8 cellular contexts compared by ENCODE assay signal in the genomic region with DNA sequence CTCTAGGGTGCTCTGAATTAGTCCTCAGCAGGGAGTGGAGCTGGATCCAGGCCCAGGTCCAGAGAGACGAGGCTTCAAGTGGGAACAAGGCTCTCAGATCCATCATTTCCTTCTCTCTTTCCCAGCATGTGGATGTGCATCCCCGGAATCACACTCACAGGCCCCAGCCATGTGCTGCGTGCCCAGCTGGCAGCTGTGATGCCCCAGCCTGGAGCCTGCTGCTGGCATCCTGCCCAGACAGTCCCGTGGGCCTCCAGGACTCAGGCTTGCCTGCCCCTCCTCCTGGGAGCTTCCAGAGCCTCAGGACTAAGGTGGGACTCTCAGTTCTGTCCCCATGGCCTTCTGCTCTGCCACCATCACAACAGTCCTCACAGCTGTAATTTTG. TPM values are rescaled to one million over a fixed set of nuclear protein-coding genes. Genes with fewer than 3 reads are reported as not detected.
DNase-seq lines count a peak whose midpoint lies in the region; ATAC-seq and TF ChIP-seq lines count a peak whose summit lies in the region.
"Had no signal": no experiment of that assay in that cellular context is flagged by ENCODE, and none has a peak within 500 bp of the region (broad histone marks: within the 10 kb centered on the region; RNA-seq: fewer than 3 reads in every experiment).

No MANE protein-coding gene starts in this region.

- intact Hi-C loops in tibial artery (cut with DNase I; ENCODE audit: low total_unique reads): no loop called here

- POLR2A ChIA-PET in SK-N-SH (lab: Yijun Ruan, JAX): no interaction called here
- POLR2A ChIA-PET in activated CD4-positive, alpha-beta T cell treated with anti-CD3 and anti-CD28 coated beads, Interleukin-2, amount 10 ng/mL, durations not matched to agents 7 days and 5 days (lab: Charles Lee): no interaction called here

- H3F3A ChIP-seq in SK-N-SH (replicated peaks; ENCODE audit: insufficient read depth): no peaks in the 10 kb centered on the region

- DNase-seq in NCI-H1092 (lab: John Stamatoyannopoulos, UW) (peak; percentile 88), SK-N-SH (peak; percentile 73), hepatocyte (ENCODE audit: low spot score) (peak; percentile 49), tibial artery (peak; percentile 46 to 89)
- no peak for DNase-seq in activated CD4-positive, alpha-beta T cell treated with anti-CD3 and anti-CD28 coated beads, Interleukin-2, amount 10 ng/mL, durations not matched to agents 7 days and 5 days
- DNase-seq: stimulated activated naive CD8-positive, alpha-beta T cell treated with anti-CD3 and anti-CD28 coated beads, Interleukin-15, amount 100 ng/mL, for 72 hours had no signal

- H3K4me3 Mint-ChIP-seq in activated CD4-positive, alpha-beta T cell treated with anti-CD3 and anti-CD28 coated beads, Interleukin-2, amount 10 ng/mL, durations not matched to agents 7 days and 5 days: no peak overlapping the region
- H3K4me3 Mint-ChIP-seq: stimulated activated naive CD8-positive, alpha-beta T cell treated with anti-CD3 and anti-CD28 coated beads, Interleukin-15, amount 100 ng/mL, for 72 hours had no signal

- no peaks in the 10 kb centered on the region for H3K4me1 Mint-ChIP-seq in activated CD4-positive, alpha-beta T cell treated with anti-CD3 and anti-CD28 coated beads, Interleukin-2, amount 10 ng/mL, durations not matched to agents 7 days and 5 days
- H3K4me1 Mint-ChIP-seq: stimulated activated naive CD8-positive, alpha-beta T cell treated with anti-CD3 and anti-CD28 coated beads, Interleukin-15, amount 100 ng/mL, for 72 hours had no signal

- no peak overlapping the region for H2AFZ ChIP-seq in SK-N-SH (ENCODE audit: low read depth)
- H2AFZ ChIP-seq in hepatocyte: no peak overlapping the region

- H4K20me1 ChIP-seq in SK-N-SH (ENCODE audit: insufficient read depth) (no peaks in the 10 kb centered on the region), hepatocyte (ENCODE audit: insufficient read depth, poor library complexity, severe bottlenecking) (no peaks in the 10 kb centered on the region)

- no peaks in the 10 kb centered on the region for H3K9me2 ChIP-seq in SK-N-SH
- no peaks in the 10 kb centered on the region for H3K9me2 ChIP-seq in hepatocyte (replicated peaks; ENCODE audit: insufficient read depth)

- no peak for TF ChIP-seq RAD21 in SK-N-SH (IDR thresholded peaks at IDR 0.05; ENCODE audit: low read length)

- no peaks in the 10 kb centered on the region for H3K36me3 ChIP-seq in SK-N-SH (replicated peaks in 1 of 2; ENCODE audit: control insufficient read depth in 1 of 2, insufficient read depth in 2 of 2, low read length in 1 of 2)
- no peaks in the 10 kb centered on the region for H3K36me3 ChIP-seq in hepatocyte (replicated peaks; ENCODE audit: insufficient read depth, low read depth)
- no peaks in the 10 kb centered on the region for H3K36me3 ChIP-seq in tibial artery

- H3K9me3 Mint-ChIP-seq in activated CD4-positive, alpha-beta T cell treated with anti-CD3 and anti-CD28 coated beads, Interleukin-2, amount 10 ng/mL, durations not matched to agents 7 days and 5 days: no peaks in the 10 kb centered on the region
- H3K9me3 Mint-ChIP-seq: stimulated activated naive CD8-positive, alpha-beta T cell treated with anti-CD3 and anti-CD28 coated beads, Interleukin-15, amount 100 ng/mL, for 72 hours had no signal

- H3K4me1 ChIP-seq in SK-N-SH (ENCODE audit: control insufficient read depth in 1 of 2, insufficient read depth in 2 of 2, low read depth in 1 of 2, low read length in 1 of 2) (peaks cover 0 to 7% of the 10 kb centered on the region in 2 experiments; a peak in 1 of 4 replicates), hepatocyte (ENCODE audit: insufficient read depth) (peaks cover 3% of the 10 kb centered on the region), tibial artery (peaks cover 0 to 17% (median 7%) of the 10 kb centered on the region in 4 donors)

- ATAC-seq in HG03045 (IDR thresholded peaks at IDR 0.05; ENCODE audit: unreplicated experiment) (no peak), GM21529 (IDR thresholded peaks at IDR 0.05; ENCODE audit: unreplicated experiment) (no peak)

- 8% methylated on average over 2 of the region's 4 CpGs for WGBS in SK-N-SH (ENCODE audit: low lambda C conversion rate)
- WGBS in hepatocyte (ENCODE audit: low lambda C conversion rate, missing lambda C conversion rate): 69% methylated on average over 4 of the region's 4 CpGs

- H3K9ac ChIP-seq in SK-N-SH: no peak overlapping the region

- H3K4me3 ChIP-seq in SK-N-SH (ENCODE audit: low read depth in 2 of 2, low read length in 1 of 2): no peak overlapping the region
- H3K4me3 ChIP-seq in hepatocyte: no peak overlapping the region
- no peak overlapping the region for H3K4me3 ChIP-seq in tibial artery

- H3K27me3 Mint-ChIP-seq in activated CD4-positive, alpha-beta T cell treated with anti-CD3 and anti-CD28 coated beads, Interleukin-2, amount 10 ng/mL, durations not matched to agents 7 days and 5 days: no peaks in the 10 kb centered on the region

- no peaks in the 10 kb centered on the region for H3K9me3 ChIP-seq in SK-N-SH
- H3K9me3 ChIP-seq in hepatocyte (ENCODE audit: low read depth): no peaks in the 10 kb centered on the region
- no peaks in the 10 kb centered on the region for H3K9me3 ChIP-seq in tibial artery

- no peaks in the 10 kb centered on the region for H3K36me3 Mint-ChIP-seq in activated CD4-positive, alpha-beta T cell treated with anti-CD3 and anti-CD28 coated beads, Interleukin-2, amount 10 ng/mL, durations not matched to agents 7 days and 5 days (ENCODE audit: low read depth)

- H3K27ac ChIP-seq in SK-N-SH (ENCODE audit: low read depth in 2 of 2, low read length in 1 of 2) (no peak overlapping the region), hepatocyte (no peak overlapping the region), tibial artery (peak overlapping the region in 1 of 2 donors; percentile 8)

- peaks cover 45% of the 10 kb centered on the region; the same call in 1 of the 2 replicates for H3K27me3 ChIP-seq in SK-N-SH (ENCODE audit: insufficient read depth)
- H3K27me3 ChIP-seq in hepatocyte: no peaks in the 10 kb centered on the region
- peaks cover 0 to 15% of the 10 kb centered on the region in 2 donors for H3K27me3 ChIP-seq in tibial artery

- CTCF ChIA-PET in SK-N-SH (lab: Yijun Ruan, JAX): interaction anchor here (0.8 to 3.5 kb wide), 14 partner anchors 11 to 493 kb away, joined by 3 to 14 read pairs (median 3); partner anchors contain the start of gene KRT75
- CTCF ChIA-PET in activated CD4-positive, alpha-beta T cell treated with anti-CD3 and anti-CD28 coated beads, Interleukin-2, amount 10 ng/mL, durations not matched to agents 7 days and 5 days (lab: Charles Lee): interaction anchor here (0.7 to 1.1 kb wide), 2 partner anchors 19 to 168 kb away, joined by 3 to 4 read pairs; no protein-coding TSS in a partner anchor

- TF ChIP-seq CTCF in SK-N-SH (IDR thresholded peaks at IDR 0.05) (no peak), hepatocyte (IDR thresholded peaks at IDR 0.05; ENCODE audit: poor library complexity) (no peak), tibial artery (IDR thresholded peaks at IDR 0.05) (no peak)

- no peak for TF ChIP-seq EP300 in SK-N-SH (IDR thresholded peaks at IDR 0.05; ENCODE audit: borderline replicate concordance in 1 of 2, low read depth in 1 of 2, low read length in 1 of 2)

- H3K79me2 ChIP-seq in SK-N-SH (ENCODE audit: insufficient read depth): no peaks in the 10 kb centered on the region
- no peaks in the 10 kb centered on the region for H3K79me2 ChIP-seq in hepatocyte

- no peak overlapping the region for H3K27ac Mint-ChIP-seq in activated CD4-positive, alpha-beta T cell treated with anti-CD3 and anti-CD28 coated beads, Interleukin-2, amount 10 ng/mL, durations not matched to agents 7 days and 5 days

- H3K4me2 ChIP-seq in SK-N-SH (no peak overlapping the region), hepatocyte (no peak overlapping the region)

TF ChIP-seq in SK-N-SH, 30 proteins besides CTCF, POLR2A, EP300 and RAD21:
- TF ChIP-seq, protein P1, sequence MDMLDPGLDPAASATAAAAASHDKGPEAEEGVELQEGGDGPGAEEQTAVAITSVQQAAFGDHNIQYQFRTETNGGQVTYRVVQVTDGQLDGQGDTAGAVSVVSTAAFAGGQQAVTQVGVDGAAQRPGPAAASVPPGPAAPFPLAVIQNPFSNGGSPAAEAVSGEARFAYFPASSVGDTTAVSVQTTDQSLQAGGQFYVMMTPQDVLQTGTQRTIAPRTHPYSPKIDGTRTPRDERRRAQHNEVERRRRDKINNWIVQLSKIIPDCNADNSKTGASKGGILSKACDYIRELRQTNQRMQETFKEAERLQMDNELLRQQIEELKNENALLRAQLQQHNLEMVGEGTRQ (IDR thresholded peaks at IDR 0.05; ENCODE audit: borderline replicate concordance, low read depth, low read length): no peak
- TF ChIP-seq MXI1 (IDR thresholded peaks at IDR 0.05; ENCODE audit: low read depth, low read length): peak; percentile 55; the same call in 1 of the 2 replicates

RNA-seq across cellular contexts. Expression of gene KRT84, which starts 6.2 kb away (rescaled TPM):
- polyA plus RNA-seq in SK-N-SH (2012; rRNA removed): not detected in 2 replicates
- not detected in 2 replicates for polyA plus RNA-seq in SK-N-SH (2012; cell fraction: cytosol; rRNA removed)
- not detected in 2 replicates for polyA plus RNA-seq in SK-N-SH (2012; cell fraction: nucleus; rRNA removed)
- total RNA-seq in hepatocyte: not detected in 2 replicates
- polyA plus RNA-seq in hepatocyte: not detected in 2 replicates
- total RNA-seq in activated CD4-positive, alpha-beta T cell treated with anti-CD3 and anti-CD28 coated beads, Interleukin-2, amount 10 ng/mL, durations not matched to agents 7 days and 5 days: not detected

RNA-seq across cellular contexts. Expression of gene KRT82, which starts 14.5 kb away (rescaled TPM):
- polyA plus RNA-seq in SK-N-SH (2012; rRNA removed) (not detected in 2 replicates), hepatocyte (not detected in 2 replicates)
- polyA plus RNA-seq in SK-N-SH (2012; cell fraction: cytosol; rRNA removed): not detected in 2 replicates
- polyA plus RNA-seq in SK-N-SH (2012; cell fraction: nucleus; rRNA removed): not detected in 2 replicates
- not detected in 2 replicates for total RNA-seq in hepatocyte
- not detected for total RNA-seq in activated CD4-positive, alpha-beta T cell treated with anti-CD3 and anti-CD28 coated beads, Interleukin-2, amount 10 ng/mL, durations not matched to agents 7 days and 5 days

RNA-seq across cellular contexts. Expression of gene KRT85, which starts 24.3 kb away (rescaled TPM):
- not detected in 2 replicates for polyA plus RNA-seq in SK-N-SH (2012; rRNA removed)
- not detected in 2 replicates for polyA plus RNA-seq in SK-N-SH (2012; cell fraction: cytosol; rRNA removed)
- not detected in 2 replicates for polyA plus RNA-seq in SK-N-SH (2012; cell fraction: nucleus; rRNA removed)
- not detected in 2 replicates for total RNA-seq in hepatocyte
- not detected in 2 replicates for polyA plus RNA-seq in hepatocyte
- not detected for total RNA-seq in activated CD4-positive, alpha-beta T cell treated with anti-CD3 and anti-CD28 coated beads, Interleukin-2, amount 10 ng/mL, durations not matched to agents 7 days and 5 days

RNA-seq across cellular contexts. Expression of gene KRT75, which starts 42.6 kb away (rescaled TPM):
- not detected in 2 replicates for polyA plus RNA-seq in SK-N-SH (2012; rRNA removed)
- not detected in 2 replicates for polyA plus RNA-seq in SK-N-SH (2012; cell fraction: cytosol; rRNA removed)
- not detected in 2 replicates for polyA plus RNA-seq in SK-N-SH (2012; cell fraction: nucleus; rRNA removed)
- not detected in 2 replicates for total RNA-seq in hepatocyte
- polyA plus RNA-seq in hepatocyte: not detected in 2 replicates
- total RNA-seq in activated CD4-positive, alpha-beta T cell treated with anti-CD3 and anti-CD28 coated beads, Interleukin-2, amount 10 ng/mL, durations not matched to agents 7 days and 5 days: not detected
